Comparison of ENCODE assay signal across 8 cellular contexts in genomic region chr19:11340099-11340467, GRCh38. TPM values are rescaled to one million over a fixed set of nuclear protein-coding genes. Genes with fewer than 3 reads are reported as not detected.
DNase-seq lines count a peak whose midpoint lies in the region; ATAC-seq, FAIRE-seq and TF ChIP-seq lines count a peak whose summit lies in the region.
"Not testable (repeated sequence)": the region's sequence is repeated elsewhere in the genome, so short reads cannot be mapped to it uniquely, and the experiment has no call there.

No MANE protein-coding gene starts in this region.

- not testable (repeated sequence) for BruUV-seq in endothelial cell of umbilical vein (replicated peaks; lab: Mats Ljungman, UMichigan)

- CTCF ChIA-PET in CD4-positive, alpha-beta memory T cell (lab: Charles Lee; ENCODE audit: partially characterized antibody): interaction anchor here (0.9 to 1.4 kb wide), 3 partner anchors 18 to 143 kb away, joined by 4 to 5 read pairs (median 5); no protein-coding TSS in a partner anchor
- CTCF ChIA-PET in activated CD4-positive, alpha-beta T cell treated with anti-CD3 and anti-CD28 coated beads for 36 hours (lab: Charles Lee): interaction anchor here (0.6 to 1.6 kb wide), 4 partner anchors 41 to 143 kb away, joined by 3 to 5 read pairs (median 4); no protein-coding TSS in a partner anchor
- CTCF ChIA-PET in endothelial cell of umbilical vein (lab: Charles Lee): interaction anchor here (0.9 to 2.2 kb wide), 7 partner anchors 9 to 45 kb away, joined by 3 to 23 read pairs (median 6); partner anchors contain the start of gene SWSAP1

- H3K9ac ChIP-seq in Loucy (ENCODE audit: low read depth, low read length, poor library complexity, severe bottlenecking): peak overlapping the region; percentile 91
- H3K9ac ChIP-seq in endothelial cell of umbilical vein (replicated peaks; ENCODE audit: extremely low read depth, insufficient read depth, low read length); parathyroid adenoma: not testable (repeated sequence)

- H3K9me3 Mint-ChIP-seq in CD4-positive, alpha-beta memory T cell; activated CD4-positive, alpha-beta T cell treated with anti-CD3 and anti-CD28 coated beads for 36 hours (ENCODE audit: low read depth); memory B cell: not testable (repeated sequence)

- peaks cover 12% of the 10 kb centered on the region; the same call in 1 of the 2 replicates for H3K79me2 ChIP-seq in Loucy (ENCODE audit: insufficient read depth, low read length)
- not testable (repeated sequence) for H3K79me2 ChIP-seq in endothelial cell of umbilical vein (ENCODE audit: control insufficient read depth, insufficient read depth, low read length); parathyroid adenoma

- not testable (repeated sequence) for H3F3A ChIP-seq in Loucy (ENCODE audit: low read depth)

- not testable (repeated sequence) for H3K27me3 ChIP-seq in CD4-positive, alpha-beta memory T cell (ENCODE audit: insufficient read depth, low read length); Loucy (ENCODE audit: insufficient read depth, low read length, poor library complexity, severe bottlenecking); ascending aorta; endothelial cell of umbilical vein (ENCODE audit: control insufficient read depth in 2 of 2, insufficient read depth in 2 of 2, low read length in 2 of 2); parathyroid adenoma (ENCODE audit: control insufficient read depth, insufficient read depth, low read length); thoracic aorta (replicated peaks; ENCODE audit: insufficient read depth)

- dilution Hi-C loops in endothelial cell of umbilical vein (cut with MboI; ENCODE audit: extremely low pct_ligation_motif_present, low sequenced_read_pairs): not testable (repeated sequence)

- TF ChIP-seq CTCF in Loucy (conservative IDR thresholded peaks at IDR 0.05; ENCODE audit: low read length); ascending aorta (IDR thresholded peaks at IDR 0.05); endothelial cell of umbilical vein (IDR thresholded peaks at IDR 0.05; ENCODE audit: extremely low read depth in 1 of 2, insufficient read depth in 1 of 2, low read depth in 1 of 2, low read length in 2 of 2); parathyroid adenoma (IDR thresholded peaks at IDR 0.05); thoracic aorta (IDR thresholded peaks at IDR 0.05): not testable (repeated sequence)

- not testable (repeated sequence) for ATAC-seq in activated CD4-positive, alpha-beta T cell treated with anti-CD3 and anti-CD28 coated beads for 36 hours; memory B cell (ENCODE audit: low read depth); thoracic aorta (ENCODE audit: insufficient number of reproducible peaks, low FRiP score, low read depth)

- H3K9me3 ChIP-seq in CD4-positive, alpha-beta memory T cell (ENCODE audit: control insufficient read depth in 1 of 2, low read length in 2 of 2); Loucy (ENCODE audit: insufficient read depth, low read depth, low read length); ascending aorta; endothelial cell of umbilical vein (replicated peaks; ENCODE audit: control insufficient read depth, insufficient read depth, low read length); parathyroid adenoma (ENCODE audit: control insufficient read depth, low read length); thoracic aorta: not testable (repeated sequence)

- peaks cover 32% of the 10 kb centered on the region for H3K4me1 ChIP-seq in CD4-positive, alpha-beta memory T cell (ENCODE audit: insufficient read depth, low read length)
- peaks cover 37% of the 10 kb centered on the region for H3K4me1 ChIP-seq in Loucy (ENCODE audit: insufficient read depth, low read length, poor library complexity, severe bottlenecking)
- H3K4me1 ChIP-seq in ascending aorta: peaks cover 8 to 23% of the 10 kb centered on the region in 2 donors
- H3K4me1 ChIP-seq in endothelial cell of umbilical vein (ENCODE audit: control insufficient read depth, extremely low read depth, insufficient read depth, low read length): peaks cover 17% of the 10 kb centered on the region
- H3K4me1 ChIP-seq in parathyroid adenoma: peaks cover 20% of the 10 kb centered on the region
- peaks cover 13 to 44% of the 10 kb centered on the region in 2 donors for H3K4me1 ChIP-seq in thoracic aorta (ENCODE audit: control insufficient read depth in 1 of 2, low read depth in 2 of 2)

- H3K36me3 Mint-ChIP-seq in CD4-positive, alpha-beta memory T cell: peaks cover 12 to 15% of the 10 kb centered on the region in 2 donors
- peaks cover 16% of the 10 kb centered on the region for H3K36me3 Mint-ChIP-seq in activated CD4-positive, alpha-beta T cell treated with anti-CD3 and anti-CD28 coated beads for 36 hours (ENCODE audit: low read depth)
- peaks cover 14% of the 10 kb centered on the region for H3K36me3 Mint-ChIP-seq in memory B cell

- not testable (repeated sequence) for H3K36me3 ChIP-seq in CD4-positive, alpha-beta memory T cell (ENCODE audit: insufficient read depth, low read length); Loucy (ENCODE audit: insufficient read depth, low read length); parathyroid adenoma (ENCODE audit: control insufficient read depth, insufficient read depth, low read length)
- H3K36me3 ChIP-seq in ascending aorta: peaks cover 18% of the 10 kb centered on the region in 2 donors
- H3K36me3 ChIP-seq in endothelial cell of umbilical vein (ENCODE audit: control insufficient read depth in 2 of 2, extremely low read depth in 1 of 2, insufficient read depth in 2 of 2, low read length in 2 of 2): peaks cover 0 to 13% of the 10 kb centered on the region in 2 experiments
- peaks cover 18% of the 10 kb centered on the region for H3K36me3 ChIP-seq in thoracic aorta

- peak overlapping the region in 6 of 7 donors; percentile 3 to 77 (median 70) for H3K27ac Mint-ChIP-seq in CD4-positive, alpha-beta memory T cell
- not testable (repeated sequence) for H3K27ac Mint-ChIP-seq in activated CD4-positive, alpha-beta T cell treated with anti-CD3 and anti-CD28 coated beads for 36 hours; memory B cell

- not testable (repeated sequence) for H4K20me1 ChIP-seq in Loucy (ENCODE audit: insufficient read depth, low read length, poor library complexity, severe bottlenecking); endothelial cell of umbilical vein (replicated peaks; ENCODE audit: control insufficient read depth, extremely low read depth, insufficient read depth, low read length)

- not testable (repeated sequence) for H3K27me3 Mint-ChIP-seq in CD4-positive, alpha-beta memory T cell; activated CD4-positive, alpha-beta T cell treated with anti-CD3 and anti-CD28 coated beads for 36 hours; memory B cell

- peak; percentile 8 for FAIRE-seq in endothelial cell of umbilical vein (lab: Jason Lieb, UNC)

- peak overlapping the region; percentile 83 for H3K4me2 ChIP-seq in Loucy (ENCODE audit: low read depth, low read length, poor library complexity, severe bottlenecking)
- H3K4me2 ChIP-seq in endothelial cell of umbilical vein (ENCODE audit: insufficient read depth, low read length): not testable (repeated sequence)
- H3K4me2 ChIP-seq in parathyroid adenoma (ENCODE audit: low read length): peak overlapping the region; percentile 94

- H3K4me3 Mint-ChIP-seq in CD4-positive, alpha-beta memory T cell: peak overlapping the region; percentile 74 to 87 (median 79)
- peak overlapping the region; percentile 72 for H3K4me3 Mint-ChIP-seq in activated CD4-positive, alpha-beta T cell treated with anti-CD3 and anti-CD28 coated beads for 36 hours
- peak overlapping the region; percentile 80 for H3K4me3 Mint-ChIP-seq in memory B cell

- H3K4me3 ChIP-seq in CD4-positive, alpha-beta memory T cell (ENCODE audit: low read length in 2 of 2): peak overlapping the region in 1 of 2 donors; percentile 44
- H3K4me3 ChIP-seq in Loucy (ENCODE audit: low read length, poor library complexity, severe bottlenecking) (peak overlapping the region; percentile 82), ascending aorta (peak overlapping the region; percentile 71 to 90), parathyroid adenoma (ENCODE audit: low read depth, low read length) (peak overlapping the region; percentile 66), thoracic aorta (peak overlapping the region; percentile 75)
- H3K4me3 ChIP-seq in endothelial cell of umbilical vein (replicated peaks in 1 of 3; ENCODE audit: insufficient read depth in 1 of 3, low read depth in 1 of 3, low read length in 3 of 3): not testable (repeated sequence)

- intact Hi-C loops in CD4-positive, alpha-beta memory T cell (cut with micrococcal nuclease); activated CD4-positive, alpha-beta T cell treated with anti-CD3 and anti-CD28 coated beads for 36 hours (cut with DNase I, micrococcal nuclease); ascending aorta (cut with DNase I); endothelial cell of umbilical vein (cut with micrococcal nuclease): not testable (repeated sequence)

- H3K27ac ChIP-seq in CD4-positive, alpha-beta memory T cell (ENCODE audit: low read depth, low read length): peak overlapping the region; percentile 33
- peak overlapping the region in 1 of 2 donors; percentile 49 for H3K27ac ChIP-seq in ascending aorta
- not testable (repeated sequence) for H3K27ac ChIP-seq in endothelial cell of umbilical vein (ENCODE audit: insufficient read depth, low read depth, low read length)
- H3K27ac ChIP-seq in parathyroid adenoma: peak overlapping the region; percentile 74
- H3K27ac ChIP-seq in thoracic aorta: peak overlapping the region; percentile 41 to 60

- not testable (repeated sequence) for TF ChIP-seq POLR2A in endothelial cell of umbilical vein (IDR thresholded peaks at IDR 0.05; ENCODE audit: low read depth, low read length)

- H2AFZ ChIP-seq in Loucy (ENCODE audit: low read length) (peak overlapping the region; percentile 92), parathyroid adenoma (peak overlapping the region; percentile 94)
- not testable (repeated sequence) for H2AFZ ChIP-seq in endothelial cell of umbilical vein (ENCODE audit: low read depth, low read length)

- DNase-seq in CD4-positive, alpha-beta memory T cell; activated CD4-positive, alpha-beta T cell treated with anti-CD3 and anti-CD28 coated beads for 36 hours; ascending aorta (ENCODE audit: low spot score in 2 of 2); endothelial cell of umbilical vein (ENCODE audit: low read depth, low spot score); memory B cell (ENCODE audit: low spot score in 2 of 2); thoracic aorta (ENCODE audit: low spot score): not testable (repeated sequence)

- not testable (repeated sequence) for H3K9me2 ChIP-seq in Loucy (replicated peaks; ENCODE audit: low read depth, low read length)

- POLR2A ChIA-PET in CD4-positive, alpha-beta memory T cell (lab: Charles Lee; ENCODE audit: partially characterized antibody): interaction anchor here (1.5 to 2.1 kb wide), 3 partner anchors 34 to 41 kb away, joined by 7 to 22 read pairs (median 10); partner anchors contain the start of gene SWSAP1
- POLR2A ChIA-PET in activated CD4-positive, alpha-beta T cell treated with anti-CD3 and anti-CD28 coated beads for 36 hours (lab: Charles Lee): interaction anchor here (0.9 kb wide), 1 partner anchor 35 kb away, joined by 3 read pairs; the partner anchor contains the start of gene SWSAP1
- POLR2A ChIA-PET in endothelial cell of umbilical vein (lab: Charles Lee): interaction anchor here (0.6 kb wide), 1 partner anchor 112 kb away, joined by 3 read pairs; no protein-coding TSS in a partner anchor

- peaks cover 16 to 39% (median 29%) of the 10 kb centered on the region in 4 donors for H3K4me1 Mint-ChIP-seq in CD4-positive, alpha-beta memory T cell
- peaks cover 25% of the 10 kb centered on the region for H3K4me1 Mint-ChIP-seq in activated CD4-positive, alpha-beta T cell treated with anti-CD3 and anti-CD28 coated beads for 36 hours
- not testable (repeated sequence) for H3K4me1 Mint-ChIP-seq in memory B cell

- not testable (repeated sequence) for H3K9me1 ChIP-seq in endothelial cell of umbilical vein (replicated peaks; ENCODE audit: control insufficient read depth, extremely low read depth, insufficient read depth, low read length)

RNA-seq across cellular contexts. Expression of gene RAB3D, which starts 0.6 kb away (rescaled TPM):
- 1 to 10 TPM; 6.0 to 8.6 TPM for total RNA-seq in CD4-positive, alpha-beta memory T cell
- 1 to 10 TPM; 1.9 to 2.5 TPM for polyA plus RNA-seq in CD4-positive, alpha-beta memory T cell
- total RNA-seq in activated CD4-positive, alpha-beta T cell treated with anti-CD3 and anti-CD28 coated beads for 36 hours: 1 to 10 TPM; 7.5 to 8.9 TPM
- total RNA-seq in ascending aorta (33.6 TPM), endothelial cell of umbilical vein (41.1 and 48.2 TPM in 2 replicates), thoracic aorta (10 to 100 TPM; 14.2 to 20.4 TPM)
- 34.1 and 35.4 TPM in 2 replicates for polyA plus RNA-seq in endothelial cell of umbilical vein
- 26.2 and 31.8 TPM in 2 replicates for polyA plus RNA-seq in endothelial cell of umbilical vein (2011; cell fraction: cytosol; rRNA removed)
- 17.1 and 19.0 TPM in 2 replicates for polyA plus RNA-seq in endothelial cell of umbilical vein (2011; cell fraction: nucleus; rRNA removed)
- 10.4 and 11.5 TPM in 2 replicates for polyA plus RNA-seq in endothelial cell of umbilical vein (2012)
- polyA minus RNA-seq in endothelial cell of umbilical vein: 143 and 179 TPM in 2 replicates
- 15.7 TPM for polyA minus RNA-seq in endothelial cell of umbilical vein (2011; cell fraction: cytosol; rRNA and poly(A)+ RNA removed)
- polyA minus RNA-seq in endothelial cell of umbilical vein (2011; cell fraction: nucleus; rRNA and poly(A)+ RNA removed): 23.1 and 24.0 TPM in 2 replicates

RNA-seq across cellular contexts. Expression of gene TMEM205, which starts 6.0 kb away (rescaled TPM):
- 10 to 100 TPM; 26.1 to 28.5 TPM for total RNA-seq in CD4-positive, alpha-beta memory T cell
- polyA plus RNA-seq in CD4-positive, alpha-beta memory T cell: 10 to 100 TPM; 56.1 to 86.3 TPM
- 10 to 100 TPM; 28.0 to 32.6 TPM for total RNA-seq in activated CD4-positive, alpha-beta T cell treated with anti-CD3 and anti-CD28 coated beads for 36 hours
- total RNA-seq in ascending aorta: 225 TPM
- 57.3 and 58.9 TPM in 2 replicates for total RNA-seq in endothelial cell of umbilical vein
- polyA plus RNA-seq in endothelial cell of umbilical vein: 345 and 364 TPM in 2 replicates
- polyA plus RNA-seq in endothelial cell of umbilical vein (2011; cell fraction: cytosol; rRNA removed): 252 and 288 TPM in 2 replicates
- polyA plus RNA-seq in endothelial cell of umbilical vein (2011; cell fraction: nucleus; rRNA removed): 148 and 156 TPM in 2 replicates
- polyA plus RNA-seq in endothelial cell of umbilical vein (2012): 85.8 and 87.3 TPM in 2 replicates
- 99.9 and 106 TPM in 2 replicates for polyA minus RNA-seq in endothelial cell of umbilical vein
- 20.3 TPM for polyA minus RNA-seq in endothelial cell of umbilical vein (2011; cell fraction: cytosol; rRNA and poly(A)+ RNA removed)
- 14.5 and 17.6 TPM in 2 replicates for polyA minus RNA-seq in endothelial cell of umbilical vein (2011; cell fraction: nucleus; rRNA and poly(A)+ RNA removed)
- 100 to 1,000 TPM; 103 to 144 TPM for total RNA-seq in thoracic aorta

RNA-seq across cellular contexts. Expression of gene CCDC159, which starts 6.2 kb away (rescaled TPM):
- total RNA-seq in CD4-positive, alpha-beta memory T cell: 10 to 100 TPM; 90.7 to 91.8 TPM
- polyA plus RNA-seq in CD4-positive, alpha-beta memory T cell: 10 to 100 TPM in 1 of 2 donors, 1 to 10 TPM in 1; 9.2 to 16.8 TPM
- 10 to 100 TPM; 15.3 to 18.0 TPM for total RNA-seq in activated CD4-positive, alpha-beta T cell treated with anti-CD3 and anti-CD28 coated beads for 36 hours
- total RNA-seq in ascending aorta (79.0 TPM), endothelial cell of umbilical vein (30.3 and 31.6 TPM in 2 replicates), thoracic aorta (10 to 100 TPM; 15.1 to 21.8 TPM)
- polyA plus RNA-seq in endothelial cell of umbilical vein: 28.2 and 30.0 TPM in 2 replicates
- polyA plus RNA-seq in endothelial cell of umbilical vein (2011; cell fraction: cytosol; rRNA removed): 20.0 and 24.7 TPM in 2 replicates
- 181 and 184 TPM in 2 replicates for polyA plus RNA-seq in endothelial cell of umbilical vein (2011; cell fraction: nucleus; rRNA removed)
- polyA plus RNA-seq in endothelial cell of umbilical vein (2012): 24.1 and 35.7 TPM in 2 replicates
- polyA minus RNA-seq in endothelial cell of umbilical vein: 12.7 and 27.0 TPM in 2 replicates
- polyA minus RNA-seq in endothelial cell of umbilical vein (2011; cell fraction: cytosol; rRNA and poly(A)+ RNA removed): 2.5 TPM
- 21.9 and 31.9 TPM in 2 replicates for polyA minus RNA-seq in endothelial cell of umbilical vein (2011; cell fraction: nucleus; rRNA and poly(A)+ RNA removed)

RNA-seq across cellular contexts. Expression of gene PLPPR2, which starts 15.1 kb away (rescaled TPM):
- 10 to 100 TPM; 10.9 to 12.2 TPM for total RNA-seq in CD4-positive, alpha-beta memory T cell
- 1 to 10 TPM in 1 of 2 donors, under 1 TPM in 1; 0.16 to 1.1 TPM for polyA plus RNA-seq in CD4-positive, alpha-beta memory T cell
- 1 to 10 TPM; 2.1 to 2.2 TPM for total RNA-seq in activated CD4-positive, alpha-beta T cell treated with anti-CD3 and anti-CD28 coated beads for 36 hours
- total RNA-seq in ascending aorta (61.4 TPM), endothelial cell of umbilical vein (22.8 and 23.7 TPM in 2 replicates), thoracic aorta (10 to 100 TPM; 55.7 to 69.7 TPM)
- 28.7 and 34.5 TPM in 2 replicates for polyA plus RNA-seq in endothelial cell of umbilical vein
- polyA plus RNA-seq in endothelial cell of umbilical vein (2011; cell fraction: cytosol; rRNA removed): 14.0 and 19.1 TPM in 2 replicates
- 36.5 and 47.7 TPM in 2 replicates for polyA plus RNA-seq in endothelial cell of umbilical vein (2011; cell fraction: nucleus; rRNA removed)
- 24.8 and 32.4 TPM in 2 replicates for polyA plus RNA-seq in endothelial cell of umbilical vein (2012)
- 10.7 and 14.5 TPM in 2 replicates for polyA minus RNA-seq in endothelial cell of umbilical vein
- polyA minus RNA-seq in endothelial cell of umbilical vein (2011; cell fraction: cytosol; rRNA and poly(A)+ RNA removed): 6.2 TPM
- polyA minus RNA-seq in endothelial cell of umbilical vein (2011; cell fraction: nucleus; rRNA and poly(A)+ RNA removed): 5.4 and 14.8 TPM in 2 replicates

RNA-seq across cellular contexts. Expression of gene SWSAP1, which starts 34.4 kb away (rescaled TPM):
- total RNA-seq in CD4-positive, alpha-beta memory T cell: 1 to 10 TPM; 4.0 to 4.8 TPM
- 1 to 10 TPM; 6.4 to 6.5 TPM for polyA plus RNA-seq in CD4-positive, alpha-beta memory T cell
- total RNA-seq in activated CD4-positive, alpha-beta T cell treated with anti-CD3 and anti-CD28 coated beads for 36 hours: 1 to 10 TPM; 1.5 to 1.7 TPM
- 4.5 TPM for total RNA-seq in ascending aorta
- 2.7 and 3.7 TPM in 2 replicates for total RNA-seq in endothelial cell of umbilical vein
- polyA plus RNA-seq in endothelial cell of umbilical vein: 4.4 and 4.8 TPM in 2 replicates
- 2.2 and 3.3 TPM in 2 replicates for polyA plus RNA-seq in endothelial cell of umbilical vein (2011; cell fraction: cytosol; rRNA removed)
- polyA plus RNA-seq in endothelial cell of umbilical vein (2011; cell fraction: nucleus; rRNA removed): 1.5 and 1.7 TPM in 2 replicates
- 2.3 and 2.8 TPM in 2 replicates for polyA plus RNA-seq in endothelial cell of umbilical vein (2012)
- polyA minus RNA-seq in endothelial cell of umbilical vein: 0.49 and 1.6 TPM in 2 replicates
- 0.92 TPM for polyA minus RNA-seq in endothelial cell of umbilical vein (2011; cell fraction: cytosol; rRNA and poly(A)+ RNA removed)
- 0.72 and 1.5 TPM in 2 replicates for polyA minus RNA-seq in endothelial cell of umbilical vein (2011; cell fraction: nucleus; rRNA and poly(A)+ RNA removed)
- 1 to 10 TPM; 1.2 to 1.5 TPM for total RNA-seq in thoracic aorta
